In the genomic region with DNA sequence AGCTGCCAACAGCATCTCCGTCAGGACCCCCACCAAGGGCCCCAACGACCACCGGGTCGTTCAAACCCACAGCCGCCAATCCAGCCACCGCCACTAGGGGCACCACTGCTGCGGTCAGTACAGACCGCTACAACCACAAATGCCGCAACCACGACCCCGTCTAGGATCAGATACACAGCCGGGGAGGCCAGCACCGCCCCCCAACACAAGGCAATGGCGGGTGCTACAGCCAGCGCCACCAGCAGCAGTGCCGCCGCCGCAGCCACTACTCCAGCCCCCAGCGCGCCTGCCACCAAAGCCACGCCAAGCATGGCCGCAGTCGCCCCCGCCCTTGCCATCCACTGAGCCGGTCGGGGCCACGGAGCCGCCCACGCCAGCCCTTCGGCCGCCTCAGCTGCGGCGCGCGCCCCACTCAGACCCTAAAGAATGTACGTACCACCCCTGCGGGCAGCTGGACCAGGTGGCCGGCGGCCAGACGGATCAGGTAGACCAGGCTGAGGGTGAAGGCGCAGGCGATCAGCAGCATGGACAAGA, we compare ENCODE assay signal across 8 cellular contexts. TPM values are rescaled to one million over a fixed set of nuclear protein-coding genes. Genes with fewer than 3 reads are reported as not detected.
A peak's percentile ranks its signal among the peaks of the same experiment; 100 is the strongest.
DNase-seq lines count a peak whose midpoint lies in the region; ATAC-seq and TF ChIP-seq lines count a peak whose summit lies in the region.

No MANE protein-coding gene starts in this region.

- H3K9me3 ChIP-seq in HUES6 (ENCODE audit: control insufficient read depth, insufficient read depth, low read depth, low read length) (no peaks in the 10 kb centered on the region), suprapubic skin (no peaks in the 10 kb centered on the region)

- peak; percentile 30 for ATAC-seq in GM21515 (IDR thresholded peaks at IDR 0.05; ENCODE audit: unreplicated experiment)

- TF ChIP-seq CTCF in suprapubic skin (IDR thresholded peaks at IDR 0.05), result peak; percentile 40 to 73

- H3K4me3 ChIP-seq in HUES6 (ENCODE audit: low read depth, low read length) (peak overlapping the region; percentile 94), suprapubic skin (peak overlapping the region; percentile 98)

- H3K27me3 ChIP-seq in HUES6 (ENCODE audit: control insufficient read depth, insufficient read depth, low read length) (no peaks in the 10 kb centered on the region), suprapubic skin (no peaks in the 10 kb centered on the region)

- DNase-seq in DMS 273 treated with DMSO at 0.1 percent for 48 hours (lab: John Stamatoyannopoulos, UW) (peak; percentile 64), RPMI7951 (ENCODE audit: low read depth) (peak; percentile 59), germinal center (ENCODE audit: low spot score) (peak; percentile 56), nucleus accumbens (lab: John Stamatoyannopoulos, UW) (peak in 51 of 56 donors; percentile 13 to 91 (median 63)), suprapubic skin (ENCODE audit: low spot score in 2 of 2) (peak; percentile 85 to 88)
- DNase-seq in activated naive CD4-positive, alpha-beta T cell treated with Interleukin-2 at 50 U/mL for 16 hours, result peak; percentile 63

- no peaks in the 10 kb centered on the region; the same call in 1 of the 2 replicates for H3K4me1 ChIP-seq in HUES6 (ENCODE audit: control insufficient read depth, insufficient read depth, low read length)
- H3K4me1 ChIP-seq in suprapubic skin, result peaks cover 31% of the 10 kb centered on the region

- H3K36me3 ChIP-seq in HUES6 (ENCODE audit: control insufficient read depth, insufficient read depth, low read length) (peaks cover 29% of the 10 kb centered on the region), suprapubic skin (peaks cover 9% of the 10 kb centered on the region)

- H3K27ac ChIP-seq in HUES6 (ENCODE audit: low read depth, low read length) (peak overlapping the region; percentile 94), suprapubic skin (peak overlapping the region; percentile 96)

- under 1% methylated on average over 34 of the region's 42 CpGs for WGBS in suprapubic skin

- H3K9ac ChIP-seq in HUES6 (ENCODE audit: low read length), result peak overlapping the region; percentile 96

- no peak for TF ChIP-seq EP300 in suprapubic skin (IDR thresholded peaks at IDR 0.05)

- TF ChIP-seq POLR2A in suprapubic skin (IDR thresholded peaks at IDR 0.05), result no peak

RNA-seq across cellular contexts. Expression of a gene that starts 0.5 kb away (rescaled TPM):
- 66.8 and 78.3 TPM in 2 replicates for total RNA-seq in RPMI7951 (2014; rRNA removed; shearing (Covaris generic))
- total RNA-seq in suprapubic skin, result 10 to 100 TPM; 18.1 to 88.0 (median 52.2) TPM

RNA-seq across cellular contexts. Expression of a gene that starts 45.1 kb away (rescaled TPM):
- not detected in 2 replicates for total RNA-seq in RPMI7951 (2014; rRNA removed; shearing (Covaris generic))
- total RNA-seq in suprapubic skin, result under 1 TPM in 1 of 4 donors, not detected in 3; 0.29 TPM

Comparison
In these comparisons a context has a peak if more than half of its experiments do, and no peak if none do; other contexts are left out.
1. Peak in every context shown above with its lines: DNase-seq, ATAC-seq, H3K4me3 ChIP-seq and H3K27ac ChIP-seq.